ENCODE assay signal across 8 cellular contexts in the genomic region with DNA sequence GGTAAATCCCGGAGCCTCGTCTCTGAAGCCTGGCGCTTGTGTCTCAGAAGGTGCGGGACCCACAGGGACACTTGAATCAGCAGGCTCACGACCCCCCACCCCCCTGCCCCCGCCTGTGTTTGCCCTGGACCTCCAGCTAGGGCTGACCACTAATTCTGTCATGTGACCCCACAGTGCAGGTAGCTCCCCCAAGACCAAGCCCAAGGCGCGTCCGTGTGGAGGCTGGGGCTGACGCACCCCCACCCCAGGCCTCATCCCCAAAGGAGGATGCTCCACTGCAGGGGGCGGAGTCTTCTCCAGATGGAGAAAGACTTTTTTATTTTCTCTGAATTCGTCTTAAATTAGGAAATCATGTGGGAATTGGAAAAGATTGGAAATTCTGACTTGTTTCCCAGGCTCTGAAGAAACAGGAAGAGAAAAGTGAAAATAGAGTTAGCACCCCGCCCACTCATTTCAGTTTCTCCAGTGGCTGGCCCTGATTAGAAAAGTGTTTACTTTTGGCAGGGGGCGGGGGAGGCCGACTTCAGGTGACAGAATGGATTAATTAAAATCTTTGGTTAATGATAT. TPM values are rescaled to one million over a fixed set of nuclear protein-coding genes. Genes with fewer than 3 reads are reported as not detected.
DNase-seq lines count a peak whose midpoint lies in the region; ATAC-seq and TF ChIP-seq lines count a peak whose summit lies in the region.

No MANE protein-coding gene starts in this region.

- CTCF ChIA-PET in GM10248 (lab: Yijun Ruan, JAX) = interaction anchor here (1.0 to 1.8 kb wide), 9 partner anchors 8 to 359 kb away, joined by 3 to 5 read pairs (median 4); a partner anchor contains a TSS

- ATAC-seq in HG02642 (IDR thresholded peaks at IDR 0.05; ENCODE audit: poor library complexity, unreplicated experiment) = peak; percentile 13

- no peak for TF ChIP-seq EP300 in sigmoid colon (IDR thresholded peaks at IDR 0.05)

- WGBS in sigmoid colon, 2 donors = 1% methylated on average over 15 of the region's 15 CpGs

- TF ChIP-seq POLR2A in sigmoid colon (IDR thresholded peaks at IDR 0.05) = no peak

- H3K27me3 ChIP-seq in brain microvascular endothelial cell (replicated peaks) (no peaks in the 10 kb centered on the region), iPS-15b (ENCODE audit: control insufficient read depth, insufficient read depth, low read length) (no peaks in the 10 kb centered on the region), sigmoid colon (no peaks in the 10 kb centered on the region)

- H3K4me3 ChIP-seq in brain microvascular endothelial cell (ENCODE audit: low read depth, low read length) = peak overlapping the region; percentile 87
- H3K4me3 ChIP-seq in iPS-15b (ENCODE audit: low read depth, low read length) = peak overlapping the region; percentile 94
- H3K4me3 ChIP-seq in sigmoid colon = peak overlapping the region; percentile 78 to 97 (median 80)

- in situ Hi-C loops in brain microvascular endothelial cell (cut with HindIII; ENCODE audit: low pct_ligation_motif_present, low sequenced_read_pairs) = no loop called here

- intact Hi-C loops in sigmoid colon (cut with DNase I) = no loop called here

- no peaks in the 10 kb centered on the region for H3K9me3 ChIP-seq in iPS-15b (ENCODE audit: control insufficient read depth, insufficient read depth, low read length)
- no peaks in the 10 kb centered on the region for H3K9me3 ChIP-seq in sigmoid colon

- DNase-seq in GM10248 (ENCODE audit: extremely low spot score) (peak; percentile 57), RKO (ENCODE audit: low spot score) (peak; percentile 49), brain microvascular endothelial cell (no peak), sigmoid colon (peak; percentile 92), COR-L47 (lab: John Stamatoyannopoulos, UW) (no peak), NCI-H2029 (lab: John Stamatoyannopoulos, UW) (no peak)

- TF ChIP-seq CTCF in GM10248 (IDR thresholded peaks at IDR 0.05; ENCODE audit: control extremely low read depth, extremely low read depth, low read depth, missing control alignments) (no peak), brain microvascular endothelial cell (IDR thresholded peaks at IDR 0.05; ENCODE audit: low read depth, low read length, missing control alignments) (no peak), sigmoid colon (IDR thresholded peaks at IDR 0.05) (no peak)

- H3K4me1 ChIP-seq in iPS-15b (ENCODE audit: control insufficient read depth, insufficient read depth, low read length) = no peaks in the 10 kb centered on the region
- peaks cover 0 to 40% (median 37%) of the 10 kb centered on the region in 4 donors for H3K4me1 ChIP-seq in sigmoid colon

- peak overlapping the region; percentile 97 for H3K9ac ChIP-seq in iPS-15b (ENCODE audit: low read depth, low read length)

- POLR2A ChIA-PET in GM10248 (lab: Yijun Ruan, JAX) = interaction anchor here (0.9 to 1.7 kb wide), 2 partner anchors 10 to 26 kb away, joined by 3 to 15 read pairs; a partner anchor contains a TSS

- H3K27ac ChIP-seq in brain microvascular endothelial cell (peak overlapping the region; percentile 88), sigmoid colon (peak overlapping the region; percentile 94 to 100 (median 98))

- H3K36me3 ChIP-seq in brain microvascular endothelial cell (replicated peaks) (peaks cover 25% of the 10 kb centered on the region), iPS-15b (ENCODE audit: control insufficient read depth, insufficient read depth, low read length) (peaks cover 15% of the 10 kb centered on the region), sigmoid colon (peaks cover 19 to 29% (median 21%) of the 10 kb centered on the region in 4 donors)

RNA-seq across cellular contexts. Expression of a gene that starts 1.0 kb away (rescaled TPM):
- 10 to 100 TPM; 36.4 to 62.6 (median 46.9) TPM for total RNA-seq in sigmoid colon
- polyA plus RNA-seq in sigmoid colon = 10 to 100 TPM; 33.6 to 45.6 (median 37.5) TPM

RNA-seq across cellular contexts. Expression of a gene that starts 25.8 kb away (rescaled TPM):
- total RNA-seq in sigmoid colon = 10 to 100 TPM; 19.9 to 30.7 (median 28.2) TPM
- polyA plus RNA-seq in sigmoid colon = 10 to 100 TPM; 20.3 to 53.6 (median 34.8) TPM

RNA-seq across cellular contexts. Expression of a gene that starts 48.1 kb away (rescaled TPM):
- 10 to 100 TPM; 10.7 to 21.3 (median 14.3) TPM for total RNA-seq in sigmoid colon
- polyA plus RNA-seq in sigmoid colon = 10 to 100 TPM in 1 of 3 donors, 1 to 10 TPM in 2; 6.0 to 35.0 (median 6.6) TPM

RNA-seq across cellular contexts. Expression of a gene that starts 48.3 kb away (rescaled TPM):
- 10 to 100 TPM; 58.4 to 92.7 (median 74.7) TPM for total RNA-seq in sigmoid colon
- 10 to 100 TPM; 51.1 to 81.0 (median 53.9) TPM for polyA plus RNA-seq in sigmoid colon

RNA-seq across cellular contexts. Expression of a gene that starts 49.7 kb away (rescaled TPM):
- total RNA-seq in sigmoid colon = 10 to 100 TPM; 18.5 to 52.1 (median 26.3) TPM
- polyA plus RNA-seq in sigmoid colon = 10 to 100 TPM; 48.6 to 71.2 (median 71.0) TPM

Comparison
In these comparisons a context has a peak if more than half of its experiments do, and no peak if none do; other contexts are left out.
1. DNase-seq: peak in GM10248 (single experiment), RKO (single experiment) and sigmoid colon (single experiment); none in brain microvascular endothelial cell (single experiment), COR-L47 (single experiment) and NCI-H2029 (single experiment).
2. Peak in every context shown above with its lines, with median percentiles within 50 percentile points of each other: H3K4me3 ChIP-seq.